Comparison of ENCODE assay signal across 32 cellular contexts in genomic region chr5:76980518-76981144, GRCh38. TPM values are rescaled to one million over a fixed set of nuclear protein-coding genes. Genes with fewer than 3 reads are reported as not detected.
"Had no signal": no experiment of that assay in that cellular context is flagged by ENCODE, and none has a peak within 500 bp of the region (broad histone marks: within the 10 kb centered on the region; RNA-seq: fewer than 3 reads in every experiment).

No MANE protein-coding gene starts in this region.

- H3K27ac ChIP-seq: left ventricle myocardium inferior, neural progenitor cell, neutrophil, ovary, prostate gland, sigmoid colon, tibial nerve, uterus had no signal

- H3K27me3 ChIP-seq: neural progenitor cell, neutrophil, ovary, sigmoid colon, tibial nerve, uterus had no signal

- H3K9ac ChIP-seq: neural progenitor cell had no signal

- H3K36me3 ChIP-seq: left ventricle myocardium inferior, neural progenitor cell, neutrophil, ovary, prostate gland, sigmoid colon, tibial nerve, uterus had no signal

- H3K4me3 ChIP-seq: left ventricle myocardium inferior, lung, neural progenitor cell, ovary, prostate gland, sigmoid colon, smooth muscle cell, tibial nerve, uterus had no signal

- DNase-seq: hypothalamus; immature natural killer cell; kidney; left colon; left ventricle myocardium inferior; mesendoderm; naive B cell; natural killer cell; nephron progenitor cell; occipital lobe; ovary; posterior cingulate gyrus; retina; right cardiac atrium; sigmoid colon; stimulated activated CD4-positive, alpha-beta T cell treated with anti-CD3 and anti-CD28 coated beads, Interleukin-1b, Interleukin-23, amount 100 ng/mL, for 48 hours; stimulated activated CD4-positive, alpha-beta T cell treated with anti-CD3 and anti-CD28 coated beads, Interleukin-2, amount 100 ng/mL, for 48 hours; stimulated activated CD4-positive, alpha-beta T cell treated with anti-CD3 and anti-CD28 coated beads, Interleukin-4, amount 100 ng/mL, for 4 hours; stimulated activated CD8-positive, alpha-beta memory T cell treated with anti-CD3 and anti-CD28 coated beads, Interleukin-4, amount 100 ng/mL, for 48 hours; stimulated activated naive CD4-positive, alpha-beta T cell treated with Interleukin-2 at 50 U/mL for 16 hours; stimulated activated naive CD8-positive, alpha-beta T cell treated with anti-CD3 and anti-CD28 coated beads, Interleukin-15, amount 100 ng/mL, for 72 hours; substantia nigra; uterus had no signal

- H3K9me3 ChIP-seq: left ventricle myocardium inferior, neutrophil, ovary, prostate gland, sigmoid colon, tibial nerve, uterus had no signal

- H3K4me2 ChIP-seq: neural progenitor cell, smooth muscle cell had no signal

- ATAC-seq: left colon; natural killer cell; right cardiac atrium; stimulated activated memory B cell treated with anti-CD40 and anti-IgM and Interleukin-4, amounts not matched to agents 10 μg/mL and 1 μg/mL and 100 μg/mL, for 72 hours; stimulated activated naive CD8-positive, alpha-beta T cell treated with anti-CD3 and anti-CD28 coated beads, Interleukin-15, amount 100 ng/mL, for 72 hours had no signal

- H2AFZ ChIP-seq: neural progenitor cell had no signal

- H3K4me1 ChIP-seq: neural progenitor cell, prostate gland, sigmoid colon, tibial nerve, uterus had no signal

- FAIRE-seq: islet of Langerhans, kidney had no signal

RNA-seq across cellular contexts. Expression of gene CRHBP, which starts 27.8 kb away (rescaled TPM):
- total RNA-seq: mononuclear cell had no signal
- polyA plus RNA-seq: immature natural killer cell had no signal
